9 cellular contexts compared by ENCODE assay signal in genomic region chr9:124040186-124040920, GRCh38. TPM values are rescaled to one million over a fixed set of nuclear protein-coding genes. Genes with fewer than 3 reads are reported as not detected.
DNase-seq lines count a peak whose midpoint lies in the region; ATAC-seq and TF ChIP-seq lines count a peak whose summit lies in the region.
"Had no signal": no experiment of that assay in that cellular context is flagged by ENCODE, and none has a peak within 500 bp of the region (broad histone marks: within the 10 kb centered on the region; RNA-seq: fewer than 3 reads in every experiment).

No MANE protein-coding gene starts in this region.

- H3K27ac Mint-ChIP-seq in activated T-cell treated with anti-CD3 and anti-CD28 coated beads, Interleukin-2, amount 50 U/mL, for 24 hours, result peak overlapping the region; percentile 28
- H3K27ac Mint-ChIP-seq in activated T-helper 17 cell treated with anti-CD3 and anti-CD28 coated beads, Interleukin-2, amount 50 U/mL, for 72 hours, result no peak overlapping the region

- peaks cover 6 to 29% of the 10 kb centered on the region in 2 donors for H3K4me1 ChIP-seq in thoracic aorta (ENCODE audit: control insufficient read depth in 1 of 2, low read depth in 2 of 2)

- no peaks in the 10 kb centered on the region for H3K9me3 Mint-ChIP-seq in activated T-cell treated with anti-CD3 and anti-CD28 coated beads, Interleukin-2, amount 50 U/mL, for 24 hours
- no peaks in the 10 kb centered on the region for H3K9me3 Mint-ChIP-seq in activated T-helper 17 cell treated with anti-CD3 and anti-CD28 coated beads, Interleukin-2, amount 50 U/mL, for 72 hours

- no peak overlapping the region for H3K27ac ChIP-seq in thoracic aorta

- TF ChIP-seq CTCF in kidney epithelial cell (IDR thresholded peaks at IDR 0.05; ENCODE audit: insufficient read depth, low read length, poor library complexity, severe bottlenecking) (no peak), thoracic aorta (IDR thresholded peaks at IDR 0.05) (no peak)

- no peak for DNase-seq in activated T-cell treated with anti-CD3 and anti-CD28 coated beads, Interleukin-2, amount 50 U/mL, for 24 hours
- no peak for DNase-seq in activated T-cell treated with anti-CD3 and anti-CD28 coated beads, Interleukin-2, amount 50 U/mL, for 1 hour
- DNase-seq in kidney epithelial cell (ENCODE audit: low read depth) (no peak), thoracic aorta (ENCODE audit: low spot score) (no peak), nucleus accumbens (lab: John Stamatoyannopoulos, UW) (no peak)
- no peak for DNase-seq in effector CD4-positive, alpha-beta T cell
- DNase-seq: DND-41 had no signal

- peak overlapping the region; percentile 11 for H3K4me3 ChIP-seq in kidney epithelial cell (ENCODE audit: low read depth, low read length)
- peak overlapping the region; percentile 67 for H3K4me3 ChIP-seq in thoracic aorta

- H3K36me3 ChIP-seq in kidney epithelial cell (ENCODE audit: control insufficient read depth, insufficient read depth, low read length) (no peaks in the 10 kb centered on the region), thoracic aorta (no peaks in the 10 kb centered on the region)

- H3K9me3 ChIP-seq in thoracic aorta, result no peaks in the 10 kb centered on the region

- no peak overlapping the region for H3K4me3 Mint-ChIP-seq in activated T-cell treated with anti-CD3 and anti-CD28 coated beads, Interleukin-2, amount 50 U/mL, for 24 hours
- peak overlapping the region; percentile 35 for H3K4me3 Mint-ChIP-seq in activated T-helper 17 cell treated with anti-CD3 and anti-CD28 coated beads, Interleukin-2, amount 50 U/mL, for 72 hours

- H3K27me3 Mint-ChIP-seq in activated T-cell treated with anti-CD3 and anti-CD28 coated beads, Interleukin-2, amount 50 U/mL, for 24 hours, result peaks cover 90% of the 10 kb centered on the region
- H3K27me3 Mint-ChIP-seq in activated T-helper 17 cell treated with anti-CD3 and anti-CD28 coated beads, Interleukin-2, amount 50 U/mL, for 72 hours, result peaks cover 56% of the 10 kb centered on the region

- H3K36me3 Mint-ChIP-seq in activated T-cell treated with anti-CD3 and anti-CD28 coated beads, Interleukin-2, amount 50 U/mL, for 24 hours (ENCODE audit: low read depth), result no peaks in the 10 kb centered on the region
- no peaks in the 10 kb centered on the region for H3K36me3 Mint-ChIP-seq in activated T-helper 17 cell treated with anti-CD3 and anti-CD28 coated beads, Interleukin-2, amount 50 U/mL, for 72 hours (ENCODE audit: low read depth)

- H3K4me1 Mint-ChIP-seq in activated T-cell treated with anti-CD3 and anti-CD28 coated beads, Interleukin-2, amount 50 U/mL, for 24 hours (ENCODE audit: low read depth), result peaks cover 16% of the 10 kb centered on the region
- peaks cover 6% of the 10 kb centered on the region for H3K4me1 Mint-ChIP-seq in activated T-helper 17 cell treated with anti-CD3 and anti-CD28 coated beads, Interleukin-2, amount 50 U/mL, for 72 hours

- H3K27me3 ChIP-seq in kidney epithelial cell (ENCODE audit: control insufficient read depth, insufficient read depth, low read length) (peaks cover 62% of the 10 kb centered on the region), thoracic aorta (replicated peaks; ENCODE audit: insufficient read depth) (peaks cover 13% of the 10 kb centered on the region)

- ATAC-seq in activated T-helper 17 cell treated with anti-CD3 and anti-CD28 coated beads, Interleukin-2, amount 50 U/mL, for 72 hours (replicated peaks), result peak; percentile 87
- ATAC-seq in thoracic aorta (ENCODE audit: insufficient number of reproducible peaks, low FRiP score, low read depth) (no peak), GM21526 (IDR thresholded peaks at IDR 0.05; ENCODE audit: low FRiP score, unreplicated experiment) (no peak)

RNA-seq across cellular contexts. Expression of gene LHX2, which starts 28.8 kb away (rescaled TPM):
- total RNA-seq in activated T-helper 17 cell treated with anti-CD3 and anti-CD28 coated beads, Interleukin-2, amount 50 U/mL, for 72 hours, result not detected
- not detected in 2 replicates for total RNA-seq in kidney epithelial cell
- not detected for total RNA-seq in thoracic aorta
